ENCODE assay signal across 32 cellular contexts in genomic region chr10:66819691-66820090, GRCh38.
"Had no signal": no experiment of that assay in that cellular context is flagged by ENCODE, and none has a peak within 500 bp of the region (broad histone marks: within the 10 kb centered on the region; RNA-seq: fewer than 3 reads in every experiment).

No MANE protein-coding gene starts in this region.

- H3K4me3 ChIP-seq: ascending aorta, cardiac muscle cell, K562, Peyer's patch, SJSA1 had no signal

- DNase-seq: activated B cell treated with CpG ODN at 0.5 μM for 24 hours; activated CD4-positive, alpha-beta memory T cell treated with anti-CD3 and anti-CD28 coated beads, Interleukin-2, amount 10 ng/mL, durations not matched to agents 7 days and 5 days; activated CD4-positive, alpha-beta T cell treated with anti-CD3 and anti-CD28 coated beads for 1 hour; activated CD4-positive, alpha-beta T cell treated with anti-CD3 and anti-CD28 coated beads for 48 hours; activated CD8-positive, alpha-beta memory T cell treated with anti-CD3 and anti-CD28 coated beads for 24 hours; activated CD8-positive, alpha-beta memory T cell treated with anti-CD3 and anti-CD28 coated beads, Interleukin-2, amount 10 ng/mL, durations not matched to agents 7 days and 5 days; activated CD8-positive, alpha-beta memory T cell treated with anti-CD3 and anti-CD28 coated beads, Interleukin-2, amount 50 U/mL, for 48 hours; activated gamma-delta T cell; activated naive CD4-positive, alpha-beta T cell treated with Interleukin-2 at 50 U/mL for 16 hours; activated naive CD8-positive, alpha-beta T cell treated with anti-CD3 and anti-CD28 coated beads, Interleukin-2, amount 10 ng/mL, durations not matched to agents 7 days and 5 days; activated T-cell treated with anti-CD3 and anti-CD28 coated beads, Interleukin-2, amount 50 U/mL, for 1 hour; amygdala; NCI-H1105; NCI-H1417 treated with DMSO at 0.1 percent for 48 hours; NCI-H187 treated with DMSO at 0.1 percent for 48 hours; NCI-H2081; NCI-H2171 treated with DMSO at 0.1 percent for 48 hours; NCI-H2227 treated with DMSO at 0.1 percent for 48 hours; NCI-H446; NCI-H510A treated with DMSO at 0.1 percent for 48 hours; NCI-H526 treated with DMSO at 0.1 percent for 48 hours; NCI-H82; Peyer's patch; SHP77 treated with DMSO at 0.1 percent for 48 hours; SW 1271; T-helper 1 cell; T-helper 2 cell; T-helper 9 cell had no signal
